Comparison of ENCODE assay signal across 11 cellular contexts in genomic region chr1:231376875-231377549, GRCh38. TPM values are rescaled to one million over a fixed set of nuclear protein-coding genes. Genes with fewer than 3 reads are reported as not detected.
DNase-seq lines count a peak whose midpoint lies in the region; ATAC-seq and TF ChIP-seq lines count a peak whose summit lies in the region.
"Had no signal": no experiment of that assay in that cellular context is flagged by ENCODE, and none has a peak within 500 bp of the region (broad histone marks: within the 10 kb centered on the region; RNA-seq: fewer than 3 reads in every experiment).

No MANE protein-coding gene starts in this region.

- no peak overlapping the region for H3K4me3 ChIP-seq in psoas muscle

- ATAC-seq in HG02981 (IDR thresholded peaks at IDR 0.05; ENCODE audit: unreplicated experiment) (peak; percentile 78), psoas muscle (peak; percentile 42 to 67 (median 58))

- H3K27me3 ChIP-seq in psoas muscle (ENCODE audit: insufficient read depth in 3 of 3, low read length in 2 of 3), result no peaks in the 10 kb centered on the region

- H3K9me3 Mint-ChIP-seq in activated CD4-positive, alpha-beta T cell treated with anti-CD3 and anti-CD28 coated beads, Interleukin-2, amount 10 ng/mL, durations not matched to agents 7 days and 5 days, result no peaks in the 10 kb centered on the region
- no peaks in the 10 kb centered on the region for H3K9me3 Mint-ChIP-seq in activated T-helper 2 cell treated with anti-CD3 and anti-CD28 coated beads, Interferon-gamma antibody, Interleukin-2, Interleukin-4, amounts not matched to agents 10 μg/mL and 5 μg/mL and 100 μg/mL, durations not matched to agents 14 hours and 24 hours and 36 hours

- WGBS in psoas muscle, 3 donors, result 62 to 71% (median 66%) methylated on average over 5 of the region's 5 CpGs

- H3K9me3 ChIP-seq in psoas muscle, result no peaks in the 10 kb centered on the region

- peaks cover 29% of the 10 kb centered on the region for H3K4me1 Mint-ChIP-seq in activated CD4-positive, alpha-beta T cell treated with anti-CD3 and anti-CD28 coated beads, Interleukin-2, amount 10 ng/mL, durations not matched to agents 7 days and 5 days
- peaks cover 34% of the 10 kb centered on the region for H3K4me1 Mint-ChIP-seq in activated T-helper 2 cell treated with anti-CD3 and anti-CD28 coated beads, Interferon-gamma antibody, Interleukin-2, Interleukin-4, amounts not matched to agents 10 μg/mL and 5 μg/mL and 100 μg/mL, durations not matched to agents 14 hours and 24 hours and 36 hours (ENCODE audit: low read depth)

- peaks cover 62% of the 10 kb centered on the region for H3K4me1 ChIP-seq in psoas muscle

- peak overlapping the region; percentile 37 for H3K27ac Mint-ChIP-seq in activated CD4-positive, alpha-beta T cell treated with anti-CD3 and anti-CD28 coated beads, Interleukin-2, amount 10 ng/mL, durations not matched to agents 7 days and 5 days
- peak overlapping the region; percentile 83 for H3K27ac Mint-ChIP-seq in activated T-helper 2 cell treated with anti-CD3 and anti-CD28 coated beads, Interferon-gamma antibody, Interleukin-2, Interleukin-4, amounts not matched to agents 10 μg/mL and 5 μg/mL and 100 μg/mL, durations not matched to agents 14 hours and 24 hours and 36 hours

- POLR2A ChIA-PET in activated CD4-positive, alpha-beta T cell treated with anti-CD3 and anti-CD28 coated beads, Interleukin-2, amount 10 ng/mL, durations not matched to agents 7 days and 5 days (lab: Charles Lee), result interaction anchor here (0.6 kb wide), 1 partner anchor 24 kb away, joined by 3 read pairs; no protein-coding TSS in a partner anchor

- H3K27me3 Mint-ChIP-seq in activated CD4-positive, alpha-beta T cell treated with anti-CD3 and anti-CD28 coated beads, Interleukin-2, amount 10 ng/mL, durations not matched to agents 7 days and 5 days, result no peaks in the 10 kb centered on the region
- no peaks in the 10 kb centered on the region for H3K27me3 Mint-ChIP-seq in activated T-helper 2 cell treated with anti-CD3 and anti-CD28 coated beads, Interferon-gamma antibody, Interleukin-2, Interleukin-4, amounts not matched to agents 10 μg/mL and 5 μg/mL and 100 μg/mL, durations not matched to agents 14 hours and 24 hours and 36 hours (ENCODE audit: low read depth)

- H3K36me3 Mint-ChIP-seq in activated CD4-positive, alpha-beta T cell treated with anti-CD3 and anti-CD28 coated beads, Interleukin-2, amount 10 ng/mL, durations not matched to agents 7 days and 5 days (ENCODE audit: low read depth), result peaks cover 7% of the 10 kb centered on the region
- H3K36me3 Mint-ChIP-seq in activated T-helper 2 cell treated with anti-CD3 and anti-CD28 coated beads, Interferon-gamma antibody, Interleukin-2, Interleukin-4, amounts not matched to agents 10 μg/mL and 5 μg/mL and 100 μg/mL, durations not matched to agents 14 hours and 24 hours and 36 hours (ENCODE audit: low read depth), result peaks cover 12% of the 10 kb centered on the region

- intact Hi-C loops in activated T-helper 2 cell treated with anti-CD3 and anti-CD28 coated beads, Interferon-gamma antibody, Interleukin-2, Interleukin-4, amounts not matched to agents 10 μg/mL and 5 μg/mL and 100 μg/mL, durations not matched to agents 14 hours and 24 hours and 36 hours (cut with micrococcal nuclease), result loop anchor here (1.0 to 5.0 kb wide), 5 partner anchors 14 to 150 kb away; partner anchors contain the start of genes EGLN1 and TSNAX
- intact Hi-C loops in psoas muscle (cut with DNase I), result loop anchor here in 1 of 2 donors (5.0 kb wide), 1 partner anchor 40 kb away; no protein-coding TSS in a partner anchor

- CTCF ChIA-PET in activated CD4-positive, alpha-beta T cell treated with anti-CD3 and anti-CD28 coated beads, Interleukin-2, amount 10 ng/mL, durations not matched to agents 7 days and 5 days (lab: Charles Lee), result interaction anchor here (1.6 kb wide), 1 partner anchor 16 kb away, joined by 4 read pairs; no protein-coding TSS in a partner anchor

- H3K4me3 Mint-ChIP-seq in activated CD4-positive, alpha-beta T cell treated with anti-CD3 and anti-CD28 coated beads, Interleukin-2, amount 10 ng/mL, durations not matched to agents 7 days and 5 days, result no peak overlapping the region
- peak overlapping the region; percentile 28 for H3K4me3 Mint-ChIP-seq in activated T-helper 2 cell treated with anti-CD3 and anti-CD28 coated beads, Interferon-gamma antibody, Interleukin-2, Interleukin-4, amounts not matched to agents 10 μg/mL and 5 μg/mL and 100 μg/mL, durations not matched to agents 14 hours and 24 hours and 36 hours (ENCODE audit: low read depth)

- peak overlapping the region; percentile 64 for H3K27ac ChIP-seq in psoas muscle

- peaks cover 0 to 10% of the 10 kb centered on the region in 2 donors for H3K36me3 ChIP-seq in psoas muscle (ENCODE audit: insufficient read depth in 1 of 2, low read depth in 1 of 2)

- DNase-seq in activated CD4-positive, alpha-beta T cell treated with anti-CD3 and anti-CD28 coated beads, Interleukin-2, amount 10 ng/mL, durations not matched to agents 7 days and 5 days, result peak; percentile 38
- no peak for DNase-seq in activated CD4-positive, alpha-beta T cell treated with anti-CD3 and anti-CD28 coated beads for 1 hour
- DNase-seq in activated T-helper 2 cell treated with anti-CD3 and anti-CD28 coated beads, Interferon-gamma antibody, Interleukin-2, Interleukin-4, amounts not matched to agents 10 μg/mL and 5 μg/mL and 100 μg/mL, durations not matched to agents 14 hours and 24 hours and 36 hours (ENCODE audit: low spot score), result no peak
- DNase-seq in psoas muscle (no peak), AG08396 (ENCODE audit: low spot score) (no peak), NCI-H187 (lab: John Stamatoyannopoulos, UW) (no peak), kidney glomerular epithelial cell (lab: John Stamatoyannopoulos, UW) (no peak)
- DNase-seq: mesenchymal stem cell; NCI-H82; stimulated activated CD4-positive, alpha-beta T cell treated with anti-CD3 and anti-CD28 coated beads, Interleukin-4, amount 100 ng/mL, for 24 hours had no signal

- no peak for TF ChIP-seq CTCF in psoas muscle (IDR thresholded peaks at IDR 0.05)

RNA-seq across cellular contexts. Expression of gene SPRTN, which starts 38.9 kb away (rescaled TPM):
- 10 to 100 TPM; 12.5 to 19.0 TPM for total RNA-seq in activated CD4-positive, alpha-beta T cell treated with anti-CD3 and anti-CD28 coated beads, Interleukin-2, amount 10 ng/mL, durations not matched to agents 7 days and 5 days
- total RNA-seq in activated T-helper 2 cell treated with anti-CD3 and anti-CD28 coated beads, Interferon-gamma antibody, Interleukin-2, Interleukin-4, amounts not matched to agents 10 μg/mL and 5 μg/mL and 100 μg/mL, durations not matched to agents 14 hours and 24 hours and 36 hours, result 10.7 and 11.9 TPM in 2 replicates
- 1 to 10 TPM; 7.0 to 9.8 (median 9.2) TPM for total RNA-seq in psoas muscle
- polyA plus RNA-seq in psoas muscle, result 10 to 100 TPM in 1 of 3 donors, 1 to 10 TPM in 2; 4.3 to 14.8 (median 6.2) TPM

RNA-seq across cellular contexts. Expression of gene EXOC8, which starts 39.4 kb away (rescaled TPM):
- 10 to 100 TPM; 20.6 to 21.9 TPM for total RNA-seq in activated CD4-positive, alpha-beta T cell treated with anti-CD3 and anti-CD28 coated beads, Interleukin-2, amount 10 ng/mL, durations not matched to agents 7 days and 5 days
- total RNA-seq in activated T-helper 2 cell treated with anti-CD3 and anti-CD28 coated beads, Interferon-gamma antibody, Interleukin-2, Interleukin-4, amounts not matched to agents 10 μg/mL and 5 μg/mL and 100 μg/mL, durations not matched to agents 14 hours and 24 hours and 36 hours, result 12.8 and 13.2 TPM in 2 replicates
- 10 to 100 TPM; 13.7 to 39.9 (median 23.5) TPM for total RNA-seq in psoas muscle
- 10 to 100 TPM in 2 of 3 donors, 1 to 10 TPM in 1; 5.2 to 25.4 (median 12.6) TPM for polyA plus RNA-seq in psoas muscle

RNA-seq across cellular contexts. Expression of gene EGLN1, which starts 45.1 kb away (rescaled TPM):
- total RNA-seq in activated CD4-positive, alpha-beta T cell treated with anti-CD3 and anti-CD28 coated beads, Interleukin-2, amount 10 ng/mL, durations not matched to agents 7 days and 5 days, result 10 to 100 TPM; 29.3 to 39.7 TPM
- 20.2 and 24.4 TPM in 2 replicates for total RNA-seq in activated T-helper 2 cell treated with anti-CD3 and anti-CD28 coated beads, Interferon-gamma antibody, Interleukin-2, Interleukin-4, amounts not matched to agents 10 μg/mL and 5 μg/mL and 100 μg/mL, durations not matched to agents 14 hours and 24 hours and 36 hours
- 100 to 1,000 TPM; 158 to 532 (median 327) TPM for total RNA-seq in psoas muscle
- polyA plus RNA-seq in psoas muscle, result 100 to 1,000 TPM in 2 of 3 donors, 10 to 100 TPM in 1; 52.4 to 596 (median 201) TPM
